Comparison of ENCODE assay signal across 9 cellular contexts in genomic region chr9:120931278-120932085, GRCh38. TPM values are rescaled to one million over a fixed set of nuclear protein-coding genes. Genes with fewer than 3 reads are reported as not detected.
A peak's percentile ranks its signal among the peaks of the same experiment; 100 is the strongest.
DNase-seq lines count a peak whose midpoint lies in the region; ATAC-seq, FAIRE-seq and TF ChIP-seq lines count a peak whose summit lies in the region.
"Had no signal": no experiment of that assay in that cellular context is flagged by ENCODE, and none has a peak within 500 bp of the region (broad histone marks: within the 10 kb centered on the region; RNA-seq: fewer than 3 reads in every experiment).

No MANE protein-coding gene starts in this region.

- H3K4me3 Mint-ChIP-seq in activated CD4-positive, alpha-beta T cell treated with anti-CD3 and anti-CD28 coated beads, Interleukin-2, amount 10 ng/mL, durations not matched to agents 24 days and 14 days = peak overlapping the region; percentile 87

- H3K9ac ChIP-seq in KMS-11 = peak overlapping the region; percentile 50
- peak overlapping the region in 1 of 3 donors; percentile 51 for H3K9ac ChIP-seq in skeletal muscle tissue (ENCODE audit: low read depth in 1 of 3, low read length in 3 of 3)

- intact Hi-C loops in activated CD4-positive, alpha-beta T cell treated with anti-CD3 and anti-CD28 coated beads, Interleukin-2, amount 10 ng/mL, durations not matched to agents 24 days and 14 days (cut with micrococcal nuclease) = loop anchor here (1.0 kb wide), 4 partner anchors 34 to 88 kb away; no protein-coding TSS in a partner anchor

- no peaks in the 10 kb centered on the region for H3K79me2 ChIP-seq in KMS-11 (ENCODE audit: insufficient read depth, low read depth)

- no peaks in the 10 kb centered on the region for H3K27me3 ChIP-seq in KMS-11 (ENCODE audit: insufficient read depth, low read depth)
- no peaks in the 10 kb centered on the region for H3K27me3 ChIP-seq in skeletal muscle tissue (ENCODE audit: control insufficient read depth in 3 of 3, insufficient read depth in 3 of 3, low read length in 3 of 3)
- H3K27me3 ChIP-seq: cardiac muscle cell had no signal

- peaks cover 1% of the 10 kb centered on the region for H3K36me3 Mint-ChIP-seq in activated CD4-positive, alpha-beta T cell treated with anti-CD3 and anti-CD28 coated beads, Interleukin-2, amount 10 ng/mL, durations not matched to agents 24 days and 14 days (ENCODE audit: low read depth)

- H3K4me1 ChIP-seq in KMS-11 (ENCODE audit: low read depth, poor library complexity, severe bottlenecking) = peaks cover 96% of the 10 kb centered on the region
- H3K4me1 ChIP-seq in skeletal muscle tissue (ENCODE audit: control insufficient read depth in 3 of 3, insufficient read depth in 3 of 3, low read length in 3 of 3) = peaks cover 37 to 40% (median 38%) of the 10 kb centered on the region in 3 donors

- H3K4me3 ChIP-seq in KMS-11 (IDR thresholded peaks at IDR 0.05; ENCODE audit: insufficient read depth, low read depth, low read length) (no peak overlapping the region), skeletal muscle tissue (ENCODE audit: low read length in 3 of 3) (no peak overlapping the region)
- H3K4me3 ChIP-seq: cardiac muscle cell had no signal

- peaks cover 81% of the 10 kb centered on the region for H3K4me1 Mint-ChIP-seq in activated CD4-positive, alpha-beta T cell treated with anti-CD3 and anti-CD28 coated beads, Interleukin-2, amount 10 ng/mL, durations not matched to agents 24 days and 14 days

- peak overlapping the region; percentile 100 for H3K27ac Mint-ChIP-seq in activated CD4-positive, alpha-beta T cell treated with anti-CD3 and anti-CD28 coated beads, Interleukin-2, amount 10 ng/mL, durations not matched to agents 24 days and 14 days

- peak; percentile 81 for TF ChIP-seq POLR2A in GM12892 (IDR thresholded peaks at IDR 0.05; ENCODE audit: low read depth, low read length)

- no peaks in the 10 kb centered on the region for H3K27me3 Mint-ChIP-seq in activated CD4-positive, alpha-beta T cell treated with anti-CD3 and anti-CD28 coated beads, Interleukin-2, amount 10 ng/mL, durations not matched to agents 24 days and 14 days

- no peak for TF ChIP-seq CTCF in KMS-11 (conservative IDR thresholded peaks at IDR 0.05; ENCODE audit: low read depth, low read length)

- H2AFZ ChIP-seq in KMS-11 (ENCODE audit: low read depth) = peak overlapping the region; percentile 36

- peak overlapping the region; percentile 87 for H3K27ac ChIP-seq in KMS-11
- peak overlapping the region; percentile 81 for H3K27ac ChIP-seq in epithelial cell of prostate
- peak overlapping the region; percentile 64 for H3K27ac ChIP-seq in skeletal muscle tissue (ENCODE audit: low read depth, low read length)
- H3K27ac ChIP-seq: cardiac muscle cell had no signal

- H3K4me2 ChIP-seq in KMS-11 = peak overlapping the region; percentile 49

- H3K9me3 ChIP-seq in skeletal muscle tissue (ENCODE audit: control insufficient read depth in 3 of 3, low read length in 3 of 3) = no peaks in the 10 kb centered on the region

- H3K36me3 ChIP-seq in KMS-11 (ENCODE audit: insufficient read depth) (no peaks in the 10 kb centered on the region), skeletal muscle tissue (ENCODE audit: control insufficient read depth in 3 of 3, insufficient read depth in 3 of 3, low read length in 3 of 3) (no peaks in the 10 kb centered on the region)
- H3K36me3 ChIP-seq: cardiac muscle cell had no signal

- FAIRE-seq in GM12892 (lab: Jason Lieb, UNC) = peak; percentile 91

- peak; percentile 52 for ATAC-seq in GM21528 (IDR thresholded peaks at IDR 0.05; ENCODE audit: low FRiP score, unreplicated experiment)

- H4K20me1 ChIP-seq in KMS-11 (ENCODE audit: insufficient read depth) = no peaks in the 10 kb centered on the region

- no peaks in the 10 kb centered on the region for H3K9me3 Mint-ChIP-seq in activated CD4-positive, alpha-beta T cell treated with anti-CD3 and anti-CD28 coated beads, Interleukin-2, amount 10 ng/mL, durations not matched to agents 24 days and 14 days

- peak; percentile 53 for DNase-seq in GM12892 (ENCODE audit: insufficient read length)
- DNase-seq in activated CD4-positive, alpha-beta T cell treated with anti-CD3 and anti-CD28 coated beads, Interleukin-2, amount 10 ng/mL, durations not matched to agents 24 days and 14 days = peak; percentile 89
- DNase-seq in epithelial cell of prostate (ENCODE audit: low read depth, low spot score) = no peak
- no peak for DNase-seq in SK-N-DZ (ENCODE audit: low spot score)
- DNase-seq in NCI-H345 treated with DMSO at 0.1 percent for 48 hours (lab: John Stamatoyannopoulos, UW; ENCODE audit: unreplicated experiment) = no peak

RNA-seq across cellular contexts. Expression of gene TRAF1, which starts 4.9 kb away (rescaled TPM):
- polyA plus RNA-seq in GM12892 (2012; ENCODE audit: missing spikeins) = 116 TPM
- 164 and 166 TPM in 2 replicates for total RNA-seq in activated CD4-positive, alpha-beta T cell treated with anti-CD3 and anti-CD28 coated beads, Interleukin-2, amount 10 ng/mL, durations not matched to agents 24 days and 14 days
- total RNA-seq in skeletal muscle tissue = 2.1 TPM
- 0.73 and 0.99 TPM in 2 replicates for polyA plus RNA-seq in SK-N-DZ (2014; cell fraction: cytosol; rRNA removed)
- polyA plus RNA-seq in SK-N-DZ (2014; cell fraction: nucleus; rRNA removed) = 2.5 and 4.3 TPM in 2 replicates

RNA-seq across cellular contexts. Expression of gene PHF19, which starts 54.5 kb away (rescaled TPM):
- 70.4 TPM for polyA plus RNA-seq in GM12892 (2012; ENCODE audit: missing spikeins)
- total RNA-seq in activated CD4-positive, alpha-beta T cell treated with anti-CD3 and anti-CD28 coated beads, Interleukin-2, amount 10 ng/mL, durations not matched to agents 24 days and 14 days = 132 and 144 TPM in 2 replicates
- 14.1 TPM for total RNA-seq in skeletal muscle tissue
- 26.9 and 29.8 TPM in 2 replicates for polyA plus RNA-seq in SK-N-DZ (2014; cell fraction: cytosol; rRNA removed)
- polyA plus RNA-seq in SK-N-DZ (2014; cell fraction: nucleus; rRNA removed) = 66.0 and 92.0 TPM in 2 replicates

Comparison
In these comparisons a context has a peak if more than half of its experiments do, and no peak if none do; other contexts are left out.
1. DNase-seq: peak in GM12892 (single experiment) and activated CD4-positive, alpha-beta T cell treated with anti-CD3 and anti-CD28 coated beads, Interleukin-2, amount 10 ng/mL, durations not matched to agents 24 days and 14 days (single experiment); none in epithelial cell of prostate (single experiment), SK-N-DZ (single experiment) and NCI-H345 treated with DMSO at 0.1 percent for 48 hours (single experiment).
2. RNA of gene TRAF1, which starts 4.9 kb away (total RNA-seq): 164 to 166 TPM in activated CD4-positive, alpha-beta T cell treated with anti-CD3 and anti-CD28 coated beads, Interleukin-2, amount 10 ng/mL, durations not matched to agents 24 days and 14 days; 2.1 TPM in skeletal muscle tissue (single experiment); every median in the first group is over 10 times any median in the second.
3. Peak in every context shown above with its lines, with median percentiles within 50 percentile points of each other: H3K27ac ChIP-seq.